Comparison of ENCODE assay signal across 17 cellular contexts in the genomic region with DNA sequence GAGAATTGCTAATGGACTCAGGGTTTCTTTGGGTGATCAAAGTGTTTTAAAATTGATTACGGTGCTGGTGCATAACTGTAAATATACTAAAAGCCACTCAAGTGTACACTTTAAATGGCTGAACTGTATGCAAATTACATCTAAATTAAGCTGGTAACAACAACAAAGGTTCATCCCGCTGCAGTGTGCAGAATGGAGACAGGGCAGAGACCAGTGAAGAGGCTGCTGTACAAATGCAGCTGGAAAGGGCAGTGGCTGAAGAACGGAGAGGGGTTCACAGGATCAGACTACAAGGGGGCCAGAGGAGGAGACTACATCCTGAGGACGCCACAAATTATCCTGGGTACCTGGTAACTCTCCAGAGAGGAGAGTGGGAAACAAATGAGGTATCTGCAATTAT.
"Had no signal": no experiment of that assay in that cellular context is flagged by ENCODE, and none has a peak within 500 bp of the region (broad histone marks: within the 10 kb centered on the region; RNA-seq: fewer than 3 reads in every experiment).

No MANE protein-coding gene starts in this region.

- H3K4me2 ChIP-seq: hepatocyte had no signal

- H3K9me3 ChIP-seq: body of pancreas, lower lobe of right lung, sigmoid colon had no signal

- H3K9me3 Mint-ChIP-seq: activated CD4-positive, alpha-beta T cell treated with anti-CD3 and anti-CD28 coated beads, Interleukin-2, amount 10 ng/mL, durations not matched to agents 7 days and 5 days; activated T-cell treated with anti-CD3 and anti-CD28 coated beads, Interleukin-2, amount 50 U/mL, for 72 hours; natural killer cell treated with Interleukin-12 subunit alpha and Interleukin-12 subunit beta and Interleukin-15 and Interleukin-18, amount 100 ng/mL, for 72 hours; T-cell had no signal

- H3K27ac ChIP-seq: body of pancreas, hepatocyte, lower lobe of right lung, sigmoid colon had no signal

- DNase-seq: activated CD4-positive, alpha-beta T cell treated with anti-CD3 and anti-CD28 coated beads, Interleukin-2, amount 10 ng/mL, durations not matched to agents 7 days and 5 days; activated CD4-positive, CD25-positive, alpha-beta regulatory T cell; activated gamma-delta T cell treated with Interleukin-2 at 50 U/mL for 16 hours; activated T-cell treated with anti-CD3 and anti-CD28 coated beads, Interleukin-2, amount 50 U/mL, for 72 hours; body of pancreas; dermis blood vessel endothelial cell; effector memory CD4-positive, alpha-beta T cell; foreskin fibroblast; left colon; lower lobe of right lung; sigmoid colon; stimulated activated CD4-positive, alpha-beta T cell treated with anti-CD3 and anti-CD28 coated beads, Interleukin-4, amount 100 ng/mL, for 4 hours; stimulated activated naive CD4-positive, alpha-beta T cell; T-cell; T-helper 9 cell had no signal

- H3K27me3 Mint-ChIP-seq: activated CD4-positive, alpha-beta T cell treated with anti-CD3 and anti-CD28 coated beads, Interleukin-2, amount 10 ng/mL, durations not matched to agents 7 days and 5 days; natural killer cell treated with Interleukin-12 subunit alpha and Interleukin-12 subunit beta and Interleukin-15 and Interleukin-18, amount 100 ng/mL, for 72 hours; T-cell had no signal

- H3K4me3 ChIP-seq: body of pancreas, hepatocyte, lower lobe of right lung, sigmoid colon had no signal

- H3K79me2 ChIP-seq: hepatocyte had no signal

- H3K4me1 Mint-ChIP-seq: T-cell had no signal

- ATAC-seq: activated T-cell treated with anti-CD3 and anti-CD28 coated beads, Interleukin-2, amount 50 U/mL, for 72 hours; body of pancreas; left colon; lower lobe of right lung; natural killer cell treated with Interleukin-12 subunit alpha and Interleukin-12 subunit beta and Interleukin-15 and Interleukin-18, amount 100 ng/mL, for 72 hours; T-cell had no signal

- H3K27me3 ChIP-seq: body of pancreas, hepatocyte, sigmoid colon had no signal

- H3K4me3 Mint-ChIP-seq: activated CD4-positive, alpha-beta T cell treated with anti-CD3 and anti-CD28 coated beads, Interleukin-2, amount 10 ng/mL, durations not matched to agents 7 days and 5 days; activated T-cell treated with anti-CD3 and anti-CD28 coated beads, Interleukin-2, amount 50 U/mL, for 72 hours; natural killer cell treated with Interleukin-12 subunit alpha and Interleukin-12 subunit beta and Interleukin-15 and Interleukin-18, amount 100 ng/mL, for 72 hours; T-cell had no signal

- H3K4me1 ChIP-seq: body of pancreas, lower lobe of right lung, sigmoid colon had no signal

- H3K27ac Mint-ChIP-seq: activated CD4-positive, alpha-beta T cell treated with anti-CD3 and anti-CD28 coated beads, Interleukin-2, amount 10 ng/mL, durations not matched to agents 7 days and 5 days; activated T-cell treated with anti-CD3 and anti-CD28 coated beads, Interleukin-2, amount 50 U/mL, for 72 hours; natural killer cell treated with Interleukin-12 subunit alpha and Interleukin-12 subunit beta and Interleukin-15 and Interleukin-18, amount 100 ng/mL, for 72 hours; T-cell had no signal

- H2AFZ ChIP-seq: hepatocyte had no signal
